ENCODE assay signal across 15 cellular contexts in the genomic region with DNA sequence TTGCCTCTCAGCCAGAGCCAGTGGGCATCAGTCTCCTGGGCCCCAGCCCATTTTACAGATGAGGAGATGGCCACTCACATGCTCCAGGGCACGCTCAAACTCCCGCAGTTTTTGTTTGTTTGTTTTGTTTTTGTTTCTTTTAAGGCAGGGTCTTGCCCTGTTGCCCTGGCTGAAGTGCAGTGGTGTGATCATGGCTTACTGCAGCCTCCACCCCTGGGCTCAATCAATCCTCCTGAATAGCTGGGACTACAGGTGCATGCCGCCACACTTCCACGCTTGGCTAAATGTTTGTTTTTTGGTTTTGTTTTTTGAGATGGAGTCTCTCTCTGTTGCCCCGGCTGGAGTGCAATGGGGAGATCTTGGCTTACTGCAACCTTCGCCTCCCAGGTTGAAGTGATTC. TPM values are rescaled to one million over a fixed set of nuclear protein-coding genes. Genes with fewer than 3 reads are reported as not detected.
A peak's percentile ranks its signal among the peaks of the same experiment; 100 is the strongest.
DNase-seq lines count a peak whose midpoint lies in the region; ATAC-seq and TF ChIP-seq lines count a peak whose summit lies in the region.
"Had no signal": no experiment of that assay in that cellular context is flagged by ENCODE, and none has a peak within 500 bp of the region (broad histone marks: within the 10 kb centered on the region; RNA-seq: fewer than 3 reads in every experiment).

No MANE protein-coding gene starts in this region.

- intact Hi-C loops in left ventricle myocardium inferior (cut with micrococcal nuclease) (no loop called here), right cardiac atrium (cut with DNase I) (no loop called here), A673 (cut with micrococcal nuclease; ENCODE audit: unreplicated experiment) (no loop called here)

- peaks cover 45% of the 10 kb centered on the region for H3K36me3 ChIP-seq in left ventricle myocardium inferior
- peaks cover 20% of the 10 kb centered on the region for H3K36me3 ChIP-seq in A673 (ENCODE audit: insufficient read depth, low read length, poor library complexity, severe bottlenecking)

- CTCF ChIA-PET in A673 (lab: Charles Lee) = no interaction called here

- no peak overlapping the region for H3K4me3 Mint-ChIP-seq in chondrocyte (ENCODE audit: unreplicated experiment)
- no peak overlapping the region for H3K4me3 Mint-ChIP-seq in activated naive CD8-positive, alpha-beta T cell treated with anti-CD3 and anti-CD28 coated beads for 36 hours

- H3K4me3 ChIP-seq in left ventricle myocardium inferior (no peak overlapping the region), right cardiac atrium (ENCODE audit: low read length) (no peak overlapping the region), LNCaP clone FGC (ENCODE audit: low read depth, low read length) (peak overlapping the region; percentile 27), A673 (ENCODE audit: low read depth, low read length, poor library complexity, severe bottlenecking) (no peak overlapping the region)

- TF ChIP-seq CTCF in left ventricle myocardium inferior (IDR thresholded peaks at IDR 0.05; ENCODE audit: borderline replicate concordance) (no peak), LNCaP clone FGC (IDR thresholded peaks at IDR 0.05; ENCODE audit: control insufficient read depth, extremely low read depth, insufficient read depth) (no peak), chondrocyte (IDR thresholded peaks at IDR 0.05) (no peak), A673 (conservative IDR thresholded peaks at IDR 0.05; ENCODE audit: low read depth, low read length) (no peak)

- peaks cover 42% of the 10 kb centered on the region for H3K4me1 ChIP-seq in left ventricle myocardium inferior
- no peaks in the 10 kb centered on the region for H3K4me1 ChIP-seq in right cardiac atrium (ENCODE audit: control insufficient read depth, insufficient read depth, low read length)
- no peaks in the 10 kb centered on the region for H3K4me1 ChIP-seq in A673 (ENCODE audit: insufficient read depth, low read length, poor library complexity, severe bottlenecking)
- H3K4me1 ChIP-seq: BE2C had no signal

- BruUV-seq in A673 (replicated peaks; lab: Mats Ljungman, UMichigan) = no TSS peak

- POLR2A ChIA-PET in A673 (lab: Charles Lee; ENCODE audit: low non-redundant PET) = no interaction called here

- peaks cover 7% of the 10 kb centered on the region for H3K36me3 Mint-ChIP-seq in chondrocyte (ENCODE audit: low read depth)
- H3K36me3 Mint-ChIP-seq in activated naive CD8-positive, alpha-beta T cell treated with anti-CD3 and anti-CD28 coated beads for 36 hours = peaks cover 16% of the 10 kb centered on the region

- DNase-seq in left ventricle myocardium inferior (no peak), right cardiac atrium (no peak), LNCaP clone FGC (ENCODE audit: low read depth) (no peak), chondrocyte (ENCODE audit: low spot score) (no peak), AG20443 (ENCODE audit: low spot score) (no peak), A673 (ENCODE audit: low spot score) (no peak)
- no peak for DNase-seq in activated naive CD8-positive, alpha-beta T cell treated with anti-CD3 and anti-CD28 coated beads for 36 hours
- DNase-seq: BE2C; CD8-positive, alpha-beta memory T cell; DMS79 treated with DMSO at 0.1 percent for 48 hours; MV-4-11; NCI-H1417; NCI-H1930; NCI-H526 treated with DMSO at 0.1 percent for 48 hours had no signal

- H3K27me3 Mint-ChIP-seq in chondrocyte (ENCODE audit: low read depth) = no peaks in the 10 kb centered on the region
- H3K27me3 Mint-ChIP-seq in activated naive CD8-positive, alpha-beta T cell treated with anti-CD3 and anti-CD28 coated beads for 36 hours = no peaks in the 10 kb centered on the region
- H3K27me3 Mint-ChIP-seq: CD8-positive, alpha-beta memory T cell had no signal

- 89% methylated on average over 6 of the region's 6 CpGs for WGBS in right cardiac atrium

- H3K27me3 ChIP-seq in left ventricle myocardium inferior (ENCODE audit: low read depth) (no peaks in the 10 kb centered on the region), right cardiac atrium (ENCODE audit: control insufficient read depth, insufficient read depth) (no peaks in the 10 kb centered on the region), A673 (replicated peaks; ENCODE audit: insufficient read depth, low read depth, low read length, poor library complexity) (no peaks in the 10 kb centered on the region)
- H3K27me3 ChIP-seq: BE2C had no signal

- no peak for ATAC-seq in right cardiac atrium

- peaks cover 18% of the 10 kb centered on the region for H3K4me1 Mint-ChIP-seq in chondrocyte (ENCODE audit: low read depth)
- peaks cover 9% of the 10 kb centered on the region for H3K4me1 Mint-ChIP-seq in activated naive CD8-positive, alpha-beta T cell treated with anti-CD3 and anti-CD28 coated beads for 36 hours

- no peaks in the 10 kb centered on the region for H3K9me3 Mint-ChIP-seq in chondrocyte (ENCODE audit: low read depth)
- no peaks in the 10 kb centered on the region for H3K9me3 Mint-ChIP-seq in activated naive CD8-positive, alpha-beta T cell treated with anti-CD3 and anti-CD28 coated beads for 36 hours
- H3K9me3 Mint-ChIP-seq: CD8-positive, alpha-beta memory T cell had no signal

- peak overlapping the region; percentile 38 for H3K27ac Mint-ChIP-seq in chondrocyte (ENCODE audit: unreplicated experiment)
- no peak overlapping the region for H3K27ac Mint-ChIP-seq in activated naive CD8-positive, alpha-beta T cell treated with anti-CD3 and anti-CD28 coated beads for 36 hours

- H3K9me3 ChIP-seq in left ventricle myocardium inferior (replicated peaks) (no peaks in the 10 kb centered on the region), right cardiac atrium (ENCODE audit: control insufficient read depth, low read length) (no peaks in the 10 kb centered on the region), A673 (ENCODE audit: low read depth, low read length, poor library complexity, severe bottlenecking) (no peaks in the 10 kb centered on the region)
- H3K9me3 ChIP-seq: BE2C had no signal

- H3K27ac ChIP-seq in left ventricle myocardium inferior (replicated peaks) (peak overlapping the region; percentile 38), right cardiac atrium (ENCODE audit: low read length) (no peak overlapping the region), A673 (ENCODE audit: low read depth, low read length, poor library complexity, severe bottlenecking) (no peak overlapping the region)
- H3K27ac ChIP-seq: HL-60 had no signal

RNA-seq across cellular contexts. Expression of gene E4F1, which starts 3.5 kb away (rescaled TPM):
- 13.5 TPM for total RNA-seq in left ventricle myocardium inferior
- 10 to 100 TPM; 11.8 to 16.1 (median 14.2) TPM for total RNA-seq in right cardiac atrium
- 13.7 TPM for polyA plus RNA-seq in right cardiac atrium
- 18.7 to 25.7 TPM (median 20.7 TPM) in 3 replicates for total RNA-seq in chondrocyte
- total RNA-seq in activated naive CD8-positive, alpha-beta T cell treated with anti-CD3 and anti-CD28 coated beads for 36 hours = 10 to 100 TPM; 23.0 to 24.1 TPM
- total RNA-seq in A673 (2021) = 36.0 and 41.6 TPM in 2 replicates

RNA-seq across cellular contexts. Expression of gene DNASE1L2, which starts 9.3 kb away (rescaled TPM):
- 0.47 TPM for total RNA-seq in left ventricle myocardium inferior
- total RNA-seq in right cardiac atrium = under 1 TPM; 0.17 to 0.43 (median 0.33) TPM
- 0.48 TPM for polyA plus RNA-seq in right cardiac atrium
- total RNA-seq in chondrocyte = 0.97 to 1.6 TPM (median 1.2 TPM) in 3 replicates
- under 1 TPM; 0.87 to 0.92 TPM for total RNA-seq in activated naive CD8-positive, alpha-beta T cell treated with anti-CD3 and anti-CD28 coated beads for 36 hours
- total RNA-seq in A673 (2021) = 2.7 and 3.1 TPM in 2 replicates
- polyA plus RNA-seq: CD8-positive, alpha-beta memory T cell had no signal

RNA-seq across cellular contexts. Expression of gene PGP, which starts 12.3 kb away (rescaled TPM):
- total RNA-seq in left ventricle myocardium inferior = 34.1 TPM
- 10 to 100 TPM; 20.2 to 24.8 (median 21.5) TPM for total RNA-seq in right cardiac atrium
- 19.3 TPM for polyA plus RNA-seq in right cardiac atrium
- total RNA-seq in chondrocyte = 15.6 to 21.1 TPM (median 16.0 TPM) in 3 replicates
- total RNA-seq in activated naive CD8-positive, alpha-beta T cell treated with anti-CD3 and anti-CD28 coated beads for 36 hours = 10 to 100 TPM; 24.2 to 24.5 TPM
- 26.5 TPM in 2 replicates for total RNA-seq in A673 (2021)

RNA-seq across cellular contexts. Expression of gene BRICD5, which starts 16.3 kb away (rescaled TPM):
- total RNA-seq in left ventricle myocardium inferior (10.9 TPM), right cardiac atrium (10 to 100 TPM in 1 of 4 donors, 1 to 10 TPM in 3; 6.8 to 11.0 (median 7.9) TPM), chondrocyte (5.4 to 7.3 TPM (median 6.9 TPM) in 3 replicates), A673 (2021) (16.0 and 18.6 TPM in 2 replicates)
- 3.4 TPM for polyA plus RNA-seq in right cardiac atrium
- total RNA-seq in activated naive CD8-positive, alpha-beta T cell treated with anti-CD3 and anti-CD28 coated beads for 36 hours = 1 to 10 TPM; 2.3 to 6.4 TPM

RNA-seq across cellular contexts. Expression of gene MLST8, which starts 21.7 kb away (rescaled TPM):
- 27.3 TPM for total RNA-seq in left ventricle myocardium inferior
- total RNA-seq in right cardiac atrium = 10 to 100 TPM; 24.2 to 29.3 (median 27.0) TPM
- polyA plus RNA-seq in right cardiac atrium = 33.3 TPM
- total RNA-seq in chondrocyte = 37.1 to 41.4 TPM (median 39.3 TPM) in 3 replicates
- 10 to 100 TPM; 89.5 to 92.3 TPM for total RNA-seq in activated naive CD8-positive, alpha-beta T cell treated with anti-CD3 and anti-CD28 coated beads for 36 hours
- 58.3 and 58.8 TPM in 2 replicates for total RNA-seq in A673 (2021)
